24 cellular contexts compared by ENCODE assay signal in genomic region chr20:23662276-23662870, GRCh38. TPM values are rescaled to one million over a fixed set of nuclear protein-coding genes. Genes with fewer than 3 reads are reported as not detected.
DNase-seq lines count a peak whose midpoint lies in the region; ATAC-seq and TF ChIP-seq lines count a peak whose summit lies in the region.
"Had no signal": no experiment of that assay in that cellular context is flagged by ENCODE, and none has a peak within 500 bp of the region (broad histone marks: within the 10 kb centered on the region; RNA-seq: fewer than 3 reads in every experiment).

No MANE protein-coding gene starts in this region.

- no peak for TF ChIP-seq CTCF in esophagus muscularis mucosa (IDR thresholded peaks at IDR 0.05)

- no peak overlapping the region for H2BK12ac ChIP-seq in trophoblast cell (ENCODE audit: low read length)

- H3K9ac ChIP-seq in trophoblast cell (ENCODE audit: low read length), result no peak overlapping the region
- H3K9ac ChIP-seq: BLaER1 treated with 17β-estradiol and CSF1 and Interleukin-3, amounts not matched to agents 10 nM and 100 nM had no signal

- no peaks in the 10 kb centered on the region for H3K79me1 ChIP-seq in trophoblast cell (ENCODE audit: low read length)

- no peaks in the 10 kb centered on the region for H3K27me3 Mint-ChIP-seq in stimulated activated naive CD8-positive, alpha-beta T cell treated with anti-CD3 and anti-CD28 coated beads, Interleukin-15, amount 100 ng/mL, for 72 hours
- H3K27me3 Mint-ChIP-seq: CD4-positive, alpha-beta T cell; CD8-positive, alpha-beta memory T cell had no signal

- no peaks in the 10 kb centered on the region for H3K27me3 ChIP-seq in esophagus muscularis mucosa
- H3K27me3 ChIP-seq in trophoblast cell (ENCODE audit: insufficient read depth, low read length), result no peaks in the 10 kb centered on the region
- H3K27me3 ChIP-seq: BE2C; BLaER1 treated with 17β-estradiol and CSF1 and Interleukin-3, amounts not matched to agents 10 nM and 100 nM had no signal

- TF ChIP-seq POLR2A in esophagus muscularis mucosa (IDR thresholded peaks at IDR 0.05; ENCODE audit: low read depth), result no peak

- no peaks in the 10 kb centered on the region for H3K9me3 ChIP-seq in esophagus muscularis mucosa
- H3K9me3 ChIP-seq in trophoblast cell (ENCODE audit: insufficient read depth, low read depth, low read length), result no peaks in the 10 kb centered on the region
- H3K9me3 ChIP-seq: A549; BE2C; BLaER1 treated with 17β-estradiol and CSF1 and Interleukin-3, amounts not matched to agents 10 nM and 100 nM; HAP-1 had no signal

- H3K4me3 ChIP-seq in esophagus muscularis mucosa (no peak overlapping the region), trophoblast cell (ENCODE audit: low read depth, low read length) (peak overlapping the region; percentile 43)
- H3K4me3 ChIP-seq: A549; BLaER1 treated with 17β-estradiol and CSF1 and Interleukin-3, amounts not matched to agents 10 nM and 100 nM; HAP-1 had no signal

- no peak overlapping the region for H2AFZ ChIP-seq in trophoblast cell (ENCODE audit: insufficient read depth, low read length, poor library complexity)

- no peak overlapping the region for H3K27ac Mint-ChIP-seq in stimulated activated naive CD8-positive, alpha-beta T cell treated with anti-CD3 and anti-CD28 coated beads, Interleukin-15, amount 100 ng/mL, for 72 hours
- H3K27ac Mint-ChIP-seq: CD4-positive, alpha-beta T cell; CD8-positive, alpha-beta memory T cell; HFFc6 had no signal

- no peak for DNase-seq in stimulated activated naive CD8-positive, alpha-beta T cell treated with anti-CD3 and anti-CD28 coated beads, Interleukin-15, Interleukin-2, amounts not matched to agents 100 U/mL and 50 U/mL, for 24 hours
- no peak for DNase-seq in stimulated activated naive CD8-positive, alpha-beta T cell treated with anti-CD3 and anti-CD28 coated beads, Interleukin-15, amount 100 ng/mL, for 72 hours
- peak; percentile 75 for DNase-seq in esophagus muscularis mucosa (ENCODE audit: extremely low spot score)
- DNase-seq in trophoblast cell, result no peak
- no peak for DNase-seq in iPS-NIHi7 (ENCODE audit: extremely low spot score)
- DNase-seq: 8988T; ACHN; AML-193; BE2C; Calu3; CD4-positive, alpha-beta T cell; CD8-positive, alpha-beta memory T cell; DMS53; DMS79 treated with DMSO at 0.1 percent for 48 hours; GF-D8; GOT3; HFFc6 had no signal

- no peak overlapping the region for H3K4me3 Mint-ChIP-seq in stimulated activated naive CD8-positive, alpha-beta T cell treated with anti-CD3 and anti-CD28 coated beads, Interleukin-15, amount 100 ng/mL, for 72 hours
- H3K4me3 Mint-ChIP-seq: CD14-positive monocyte; CD4-positive, alpha-beta T cell; CD8-positive, alpha-beta memory T cell; HFFc6 had no signal

- peaks cover 0 to 10% (median 6%) of the 10 kb centered on the region in 4 donors for H3K4me1 ChIP-seq in esophagus muscularis mucosa
- no peaks in the 10 kb centered on the region for H3K4me1 ChIP-seq in trophoblast cell (ENCODE audit: control insufficient read depth in 1 of 2, insufficient read depth in 2 of 2, low read length in 2 of 2)
- H3K4me1 ChIP-seq: BE2C, HAP-1 had no signal

- H3K4ac ChIP-seq in trophoblast cell (ENCODE audit: low read depth, low read length), result no peak overlapping the region

- no peak overlapping the region for H2AK5ac ChIP-seq in trophoblast cell (ENCODE audit: low read length)

- whole genome bisulfite sequencing in esophagus muscularis mucosa, result 90% methylated on average over 8 of the region's 9 CpGs
- WGBS in trophoblast cell (ENCODE audit: extremely low coverage, insufficient coverage, insufficient read length), result no CpG with 5 or more reads among the region's 9 CpGs

- no peak overlapping the region for H3K18ac ChIP-seq in trophoblast cell (ENCODE audit: low read length)

- H3K79me2 ChIP-seq in trophoblast cell (ENCODE audit: control insufficient read depth, insufficient read depth, low read length, poor library complexity), result no peaks in the 10 kb centered on the region

- H2BK5ac ChIP-seq in trophoblast cell (ENCODE audit: low read depth, low read length, poor library complexity), result no peak overlapping the region

- H3K9me3 Mint-ChIP-seq in stimulated activated naive CD8-positive, alpha-beta T cell treated with anti-CD3 and anti-CD28 coated beads, Interleukin-15, amount 100 ng/mL, for 72 hours, result no peaks in the 10 kb centered on the region
- H3K9me3 Mint-ChIP-seq: CD14-positive monocyte; CD4-positive, alpha-beta T cell; CD8-positive, alpha-beta memory T cell; HFFc6 had no signal

- H4K8ac ChIP-seq in trophoblast cell (ENCODE audit: low read depth, low read length), result no peak overlapping the region

- no peaks in the 10 kb centered on the region for H3K4me1 Mint-ChIP-seq in stimulated activated naive CD8-positive, alpha-beta T cell treated with anti-CD3 and anti-CD28 coated beads, Interleukin-15, amount 100 ng/mL, for 72 hours
- H3K4me1 Mint-ChIP-seq: CD8-positive, alpha-beta memory T cell had no signal

- no peak overlapping the region for H2BK120ac ChIP-seq in trophoblast cell (ENCODE audit: insufficient read depth, low read length, poor library complexity)

- peak overlapping the region; percentile 7 for H3K23ac ChIP-seq in trophoblast cell (ENCODE audit: low read length)

- no peak overlapping the region for H4K91ac ChIP-seq in trophoblast cell (ENCODE audit: low read depth, low read length)

- H3K14ac ChIP-seq in trophoblast cell (ENCODE audit: low read length), result no peak overlapping the region

- H3K4me2 ChIP-seq in trophoblast cell (ENCODE audit: low read length), result no peak overlapping the region
- H3K4me2 ChIP-seq: A549 had no signal

- intact Hi-C loops in esophagus muscularis mucosa (cut with DNase I), result loop anchor here (10.0 kb wide), 1 partner anchor 218 kb away; no protein-coding TSS in a partner anchor

- H3K27ac ChIP-seq in esophagus muscularis mucosa (replicated peaks in 1 of 4), result no peak overlapping the region
- no peak overlapping the region for H3K27ac ChIP-seq in trophoblast cell (ENCODE audit: low read depth, low read length)
- H3K27ac ChIP-seq: A549; BLaER1 treated with 17β-estradiol and CSF1 and Interleukin-3, amounts not matched to agents 10 nM and 100 nM had no signal

- no peak overlapping the region for H4K12ac ChIP-seq in trophoblast cell (ENCODE audit: low read depth, low read length)

- H3K36me3 ChIP-seq in esophagus muscularis mucosa (no peaks in the 10 kb centered on the region), trophoblast cell (ENCODE audit: control insufficient read depth in 1 of 2, insufficient read depth in 2 of 2, low read length in 2 of 2) (no peaks in the 10 kb centered on the region)
- H3K36me3 ChIP-seq: BE2C; BLaER1 treated with 17β-estradiol and CSF1 and Interleukin-3, amounts not matched to agents 10 nM and 100 nM; HAP-1 had no signal

- TF ChIP-seq EP300 in esophagus muscularis mucosa (IDR thresholded peaks at IDR 0.05), result no peak

- ATAC-seq in stimulated activated naive CD8-positive, alpha-beta T cell treated with anti-CD3 and anti-CD28 coated beads, Interleukin-15, Interleukin-2, amounts not matched to agents 100 U/mL and 50 U/mL, for 24 hours, result peak; percentile 19
- no peak for ATAC-seq in stimulated activated naive CD8-positive, alpha-beta T cell treated with anti-CD3 and anti-CD28 coated beads, Interleukin-15, amount 100 ng/mL, for 72 hours
- no peak for ATAC-seq in GM21381 (IDR thresholded peaks at IDR 0.05; ENCODE audit: unreplicated experiment)
- ATAC-seq: A549 had no signal

RNA-seq across cellular contexts. Expression of gene CST3, which starts 24.6 kb away (rescaled TPM):
- total RNA-seq in esophagus muscularis mucosa, result 1,000 to 10,000 TPM; 1,253 to 2,184 (median 1,709) TPM
- polyA plus RNA-seq in trophoblast cell (2013), result 166 and 167 TPM in 2 replicates

RNA-seq across cellular contexts. Expression of gene CST4, which starts 26.5 kb away (rescaled TPM):
- total RNA-seq in esophagus muscularis mucosa, result not detected
- polyA plus RNA-seq in trophoblast cell (2013), result 3.1 and 3.7 TPM in 2 replicates
- total RNA-seq: Calu3; CD4-positive, alpha-beta T cell; CD8-positive, alpha-beta memory T cell; Daoy; G401; HFFc6 had no signal
- polyA plus RNA-seq: A549; CD14-positive monocyte; CD8-positive, alpha-beta memory T cell had no signal

RNA-seq across cellular contexts. Expression of gene CST9, which starts 56.7 kb away (rescaled TPM):
- not detected for total RNA-seq in esophagus muscularis mucosa
- polyA plus RNA-seq in trophoblast cell (2013), result not detected in 2 replicates
- total RNA-seq: Calu3; CD4-positive, alpha-beta T cell; CD8-positive, alpha-beta memory T cell; Daoy; G401; HFFc6 had no signal
- polyA plus RNA-seq: A549; CD8-positive, alpha-beta memory T cell had no signal
